23 cellular contexts compared by ENCODE assay signal in the genomic region with DNA sequence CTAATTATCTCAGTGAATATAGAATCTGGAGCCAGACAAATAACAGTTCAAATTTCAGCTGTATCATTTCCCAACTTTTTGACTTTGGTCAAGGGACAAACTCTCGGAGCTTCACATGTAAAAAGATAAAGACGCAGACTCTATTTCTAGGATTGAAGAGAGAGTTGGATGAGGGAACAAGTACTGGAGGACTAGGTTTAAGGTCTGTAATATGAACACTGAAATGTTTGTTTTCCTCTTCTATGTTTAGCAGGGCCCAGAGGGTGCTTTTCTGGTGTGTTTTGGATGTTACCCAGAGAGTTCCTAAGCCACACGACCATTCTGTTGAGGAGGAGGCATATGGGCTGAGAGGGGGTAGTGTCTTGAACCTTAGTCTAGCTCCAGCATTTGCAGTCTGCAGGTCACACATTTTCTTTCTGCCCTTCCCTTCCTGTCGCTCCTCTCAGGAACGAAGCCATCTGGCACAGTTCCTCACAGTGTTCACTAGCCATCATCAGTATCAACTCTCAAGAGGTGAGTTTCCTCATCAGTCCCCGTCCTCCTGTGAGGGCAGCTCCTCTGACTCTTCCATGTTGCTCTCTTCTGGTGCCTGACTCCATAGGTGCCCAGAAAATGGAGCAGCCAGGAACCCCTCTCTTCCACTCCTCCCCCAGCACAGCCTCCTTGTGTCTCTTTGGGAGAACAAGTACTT.
"Had no signal": no experiment of that assay in that cellular context is flagged by ENCODE, and none has a peak within 500 bp of the region (broad histone marks: within the 10 kb centered on the region; RNA-seq: fewer than 3 reads in every experiment).

No MANE protein-coding gene starts in this region.

- H3K4me3 Mint-ChIP-seq: activated B cell treated with CpG ODN at 0.5 μM for 24 hours; activated naive CD8-positive, alpha-beta T cell treated with anti-CD3 and anti-CD28 coated beads for 36 hours; dendritic cell treated with granulocyte-macrophage colony-stimulating factor and Interleukin-4, amounts not matched to agents 40 ng/mL and 50 ng/mL, for 4 days; memory B cell; neural crest cell; stimulated activated effector memory CD8-positive, alpha-beta T cell treated with anti-CD3 and anti-CD28 coated beads, Interleukin-12 subunit alpha, Interleukin-12 subunit beta, amount 100 ng/mL, for 72 hours; stimulated activated naive CD8-positive, alpha-beta T cell treated with anti-CD3 and anti-CD28 coated beads, Interleukin-15, amount 100 ng/mL, for 72 hours had no signal

- H3K4me1 Mint-ChIP-seq: activated B cell treated with CpG ODN at 0.5 μM for 24 hours; activated naive CD8-positive, alpha-beta T cell treated with anti-CD3 and anti-CD28 coated beads for 36 hours; memory B cell; neural crest cell; stimulated activated effector memory CD8-positive, alpha-beta T cell treated with anti-CD3 and anti-CD28 coated beads, Interleukin-12 subunit alpha, Interleukin-12 subunit beta, amount 100 ng/mL, for 72 hours; stimulated activated naive CD8-positive, alpha-beta T cell treated with anti-CD3 and anti-CD28 coated beads, Interleukin-15, amount 100 ng/mL, for 72 hours had no signal

- H3K27ac ChIP-seq: foreskin keratinocyte, right lobe of liver, skin epidermis had no signal

- H3K4me3 ChIP-seq: mucosa of descending colon, right lobe of liver, skin epidermis, tibial artery had no signal

- H3K27me3 ChIP-seq: foreskin keratinocyte, right lobe of liver, tibial artery had no signal

- H3K36me3 ChIP-seq: right lobe of liver, tibial artery had no signal

- H3K4me1 ChIP-seq: foreskin keratinocyte, right lobe of liver had no signal

- H3K27me3 Mint-ChIP-seq: activated B cell treated with CpG ODN at 0.5 μM for 24 hours; activated naive CD8-positive, alpha-beta T cell treated with anti-CD3 and anti-CD28 coated beads for 36 hours; dendritic cell treated with granulocyte-macrophage colony-stimulating factor and Interleukin-4, amounts not matched to agents 40 ng/mL and 50 ng/mL, for 4 days; memory B cell; stimulated activated naive CD8-positive, alpha-beta T cell treated with anti-CD3 and anti-CD28 coated beads, Interleukin-15, amount 100 ng/mL, for 72 hours had no signal

- H3K27ac Mint-ChIP-seq: activated B cell treated with CpG ODN at 0.5 μM for 24 hours; activated naive CD8-positive, alpha-beta T cell treated with anti-CD3 and anti-CD28 coated beads for 36 hours; dendritic cell treated with granulocyte-macrophage colony-stimulating factor and Interleukin-4, amounts not matched to agents 40 ng/mL and 50 ng/mL, for 4 days; memory B cell; stimulated activated effector memory CD8-positive, alpha-beta T cell treated with anti-CD3 and anti-CD28 coated beads, Interleukin-12 subunit alpha, Interleukin-12 subunit beta, amount 100 ng/mL, for 72 hours had no signal

- H3K36me3 Mint-ChIP-seq: activated naive CD8-positive, alpha-beta T cell treated with anti-CD3 and anti-CD28 coated beads for 36 hours; memory B cell; stimulated activated effector memory CD8-positive, alpha-beta T cell treated with anti-CD3 and anti-CD28 coated beads, Interleukin-12 subunit alpha, Interleukin-12 subunit beta, amount 100 ng/mL, for 72 hours had no signal

- DNase-seq: activated B cell treated with CpG ODN at 0.5 μM for 24 hours; activated CD4-positive, alpha-beta T cell treated with anti-CD3 and anti-CD28 coated beads for 4 hours; activated CD4-positive, alpha-beta T cell treated with anti-CD3 and anti-CD28 coated beads, Interleukin-2, amount 50 U/mL, for 48 hours; activated naive CD4-positive, alpha-beta T cell treated with Interleukin-2 at 50 U/mL for 16 hours; activated naive CD8-positive, alpha-beta T cell treated with anti-CD3 and anti-CD28 coated beads for 36 hours; activated T-cell treated with anti-CD3 and anti-CD28 coated beads, Interleukin-2, amount 50 U/mL, for 48 hours; amniotic stem cell; cerebellar nuclear complex; effector CD8-positive, alpha-beta T cell; foreskin keratinocyte; mucosa of descending colon; occipital lobe; right lobe of liver; stimulated activated CD4-positive, alpha-beta T cell treated with anti-CD3 and anti-CD28 coated beads, Interleukin-1b, Interleukin-23, amount 100 ng/mL, for 48 hours; stimulated activated naive CD8-positive, alpha-beta T cell treated with anti-CD3 and anti-CD28 coated beads, Interleukin-15, amount 100 ng/mL, for 72 hours; T-helper 1 cell; T-helper 9 cell; tibial artery had no signal

- H3K9me3 Mint-ChIP-seq: activated naive CD8-positive, alpha-beta T cell treated with anti-CD3 and anti-CD28 coated beads for 36 hours had no signal

- H3K9me3 ChIP-seq: mucosa of descending colon, right lobe of liver, tibial artery had no signal

- ATAC-seq: foreskin keratinocyte; mucosa of descending colon; stimulated activated effector memory CD8-positive, alpha-beta T cell treated with anti-CD3 and anti-CD28 coated beads, Interleukin-12 subunit alpha, Interleukin-12 subunit beta, amount 100 ng/mL, for 72 hours; stimulated activated naive CD8-positive, alpha-beta T cell treated with anti-CD3 and anti-CD28 coated beads, Interleukin-15, amount 100 ng/mL, for 72 hours had no signal
